ENCODE assay signal across 8 cellular contexts in the genomic region with DNA sequence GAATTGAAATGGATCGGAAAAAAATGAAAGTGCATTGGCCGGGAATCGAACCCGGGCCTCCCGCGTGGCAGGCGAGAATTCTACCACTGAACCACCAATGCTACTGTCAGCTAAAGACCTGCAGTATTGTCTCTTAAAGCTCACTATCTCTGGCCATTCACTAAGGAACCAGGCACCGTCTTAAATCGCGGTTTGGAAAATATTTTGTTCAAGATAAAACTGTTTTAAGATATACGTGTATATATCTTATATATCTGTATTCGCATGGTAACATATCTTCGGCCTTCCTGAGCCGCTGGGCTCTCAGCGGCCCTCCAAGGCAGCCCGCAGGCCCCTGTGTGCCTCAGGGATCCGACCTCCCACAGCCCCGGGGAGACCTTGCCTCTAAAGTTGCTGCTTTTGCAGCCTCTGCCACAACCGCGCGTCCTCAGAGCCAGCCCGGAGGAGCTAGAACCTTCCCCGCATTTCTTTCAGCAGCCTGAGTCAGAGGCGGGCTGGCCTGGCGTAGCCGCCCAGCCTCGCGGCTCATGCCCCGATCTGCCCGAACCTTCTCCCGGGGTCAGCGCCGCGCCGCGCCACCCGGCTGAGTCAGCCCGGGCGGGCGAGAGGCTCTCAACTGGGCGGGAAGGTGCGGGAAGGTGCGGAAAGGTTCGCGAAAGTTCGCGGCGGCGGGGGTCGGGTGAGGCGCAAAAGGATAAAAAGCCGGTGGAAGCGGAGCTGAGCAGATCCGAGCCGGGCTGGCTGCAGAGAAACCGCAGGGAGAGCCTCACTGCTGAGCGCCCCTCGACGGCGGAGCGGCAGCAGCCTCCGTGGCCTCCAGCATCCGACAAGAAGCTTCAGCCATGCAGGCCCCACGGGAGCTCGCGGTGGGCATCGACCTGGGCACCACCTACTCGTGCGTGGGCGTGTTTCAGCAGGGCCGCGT.
A peak's percentile ranks its signal among the peaks of the same experiment; 100 is the strongest.
DNase-seq lines count a peak whose midpoint lies in the region; ATAC-seq and TF ChIP-seq lines count a peak whose summit lies in the region.
"Not testable (repeated sequence)": the region's sequence is repeated elsewhere in the genome, so short reads cannot be mapped to it uniquely, and the experiment has no call there.

A gene (plus strand): TSS at position 724 of the 925 bp plus-strand sequence. CDS start 119 bp downstream, at position 843.

- ATAC-seq in GM19043 (IDR thresholded peaks at IDR 0.05; ENCODE audit: low read depth, unreplicated experiment) (peak; percentile 61), HG03565 (IDR thresholded peaks at IDR 0.05; ENCODE audit: unreplicated experiment) (peak; percentile 39)

- TF ChIP-seq CTCF in AG09309 (IDR thresholded peaks at IDR 0.05; ENCODE audit: control insufficient read depth, insufficient read depth, low read depth, low read length, missing control alignments); coronary artery (IDR thresholded peaks at IDR 0.05): not testable (repeated sequence)

- peak within 1 kb of the TSS; percentile 80 for H3K27ac ChIP-seq in coronary artery

- not testable (repeated sequence) for DNase-seq in AG09309 (ENCODE audit: low read depth)
- peak; percentile 90 for DNase-seq in NCI-H82 (lab: John Stamatoyannopoulos, UW)
- DNase-seq in activated CD4-positive, alpha-beta T cell treated with anti-CD3 and anti-CD28 coated beads, Interleukin-2, amount 50 U/mL, for 48 hours = peak; percentile 73 to 76
- DNase-seq in coronary artery (ENCODE audit: low spot score) = peak; percentile 84
- DNase-seq in kidney tubule cell (ENCODE audit: low spot score) = peak; percentile 84
- DNase-seq in stimulated activated CD4-positive, alpha-beta T cell treated with anti-CD3 and anti-CD28 coated beads, Interleukin-12 subunit alpha, Interleukin-12 subunit beta, amount 100 ng/mL, for 48 hours (ENCODE audit: low read depth in 2 of 3, low spot score in 1 of 3) = peak; percentile 53 to 92 (median 76)

- H3K4me3 ChIP-seq in AG09309 (ENCODE audit: control insufficient read depth, low read depth, low read length) = peak within 1 kb of the TSS; percentile 59
- peak within 1 kb of the TSS; percentile 85 for H3K4me3 ChIP-seq in coronary artery
